21 cellular contexts compared by ENCODE assay signal in the genomic region with DNA sequence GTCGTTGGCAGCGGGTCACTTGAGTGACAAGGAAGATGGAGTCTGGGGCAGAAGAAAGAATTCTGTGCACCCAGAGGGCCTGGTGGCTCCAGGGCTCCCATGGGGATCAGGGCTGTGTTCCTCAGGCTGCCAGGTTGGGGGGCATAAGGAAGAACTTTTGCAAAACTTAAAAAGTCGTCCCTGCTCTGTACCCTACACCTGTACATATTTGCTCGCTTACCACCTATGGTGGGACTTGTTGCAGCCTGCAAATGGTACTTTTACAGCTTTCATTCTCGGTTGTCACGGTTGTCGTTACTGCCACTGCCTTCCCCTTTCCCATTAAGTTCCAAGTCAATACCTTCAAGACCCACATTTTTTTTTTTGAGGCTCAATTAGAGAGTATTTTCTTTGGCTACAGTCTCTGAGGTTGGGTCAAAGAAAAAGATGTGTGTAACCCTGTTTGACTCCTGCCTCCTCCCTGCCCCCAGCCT. TPM values are rescaled to one million over a fixed set of nuclear protein-coding genes. Genes with fewer than 3 reads are reported as not detected.
DNase-seq lines count a peak whose midpoint lies in the region; ATAC-seq and TF ChIP-seq lines count a peak whose summit lies in the region.
"Had no signal": no experiment of that assay in that cellular context is flagged by ENCODE, and none has a peak within 500 bp of the region (broad histone marks: within the 10 kb centered on the region; RNA-seq: fewer than 3 reads in every experiment).

No MANE protein-coding gene starts in this region.

- peak overlapping the region; percentile 93 for H3K27ac ChIP-seq in ovary
- H3K27ac ChIP-seq in naive thymus-derived CD4-positive, alpha-beta T cell (ENCODE audit: low read depth, low read length) = no peak overlapping the region
- no peak overlapping the region for H3K27ac ChIP-seq in SK-N-SH (ENCODE audit: low read depth in 2 of 2, low read length in 1 of 2)
- H3K27ac ChIP-seq: ascending aorta, coronary artery, right atrium auricular region, RWPE1 had no signal

- peaks cover 13% of the 10 kb centered on the region for H3K4me1 Mint-ChIP-seq in activated T-cell treated with anti-CD3 and anti-CD28 coated beads, Interleukin-2, amount 50 U/mL, for 24 hours (ENCODE audit: low read depth)
- peaks cover 69% of the 10 kb centered on the region for H3K4me1 Mint-ChIP-seq in brain
- H3K4me1 Mint-ChIP-seq in naive thymus-derived CD4-positive, alpha-beta T cell = peaks cover 6 to 18% (median 13%) of the 10 kb centered on the region in 7 donors

- H3K9me3 ChIP-seq in ovary = peaks cover 0 to 3% of the 10 kb centered on the region in 2 donors
- H3K9me3 ChIP-seq in naive thymus-derived CD4-positive, alpha-beta T cell (ENCODE audit: control insufficient read depth in 2 of 3, low read length in 3 of 3) = no peaks in the 10 kb centered on the region
- no peaks in the 10 kb centered on the region for H3K9me3 ChIP-seq in SK-N-SH
- H3K9me3 ChIP-seq: ascending aorta, right atrium auricular region had no signal

- H3K27me3 ChIP-seq in H7 (ENCODE audit: control insufficient read depth, insufficient read depth, low read length) (peaks cover 99% of the 10 kb centered on the region), ovary (no peaks in the 10 kb centered on the region), SK-N-SH (ENCODE audit: insufficient read depth) (peaks cover 12% of the 10 kb centered on the region; the same call in 1 of the 2 replicates)
- H3K27me3 ChIP-seq in naive thymus-derived CD4-positive, alpha-beta T cell (ENCODE audit: control insufficient read depth in 2 of 2, insufficient read depth in 2 of 2, low read length in 2 of 2) = peaks cover 0 to 4% of the 10 kb centered on the region in 2 donors

- peaks cover 80% of the 10 kb centered on the region for H3K27me3 Mint-ChIP-seq in activated T-cell treated with anti-CD3 and anti-CD28 coated beads, Interleukin-2, amount 50 U/mL, for 24 hours
- peaks cover 70% of the 10 kb centered on the region for H3K27me3 Mint-ChIP-seq in brain
- peaks cover 20 to 73% (median 45%) of the 10 kb centered on the region in 5 donors for H3K27me3 Mint-ChIP-seq in naive thymus-derived CD4-positive, alpha-beta T cell

- TF ChIP-seq CTCF in brain (conservative IDR thresholded peaks at IDR 0.05) (no peak), ovary (IDR thresholded peaks at IDR 0.05) (no peak), SK-N-SH (IDR thresholded peaks at IDR 0.05) (no peak)

- H3K36me3 ChIP-seq in H7 (replicated peaks; ENCODE audit: control insufficient read depth, insufficient read depth, low read length) (no peaks in the 10 kb centered on the region), ovary (no peaks in the 10 kb centered on the region), SK-N-SH (replicated peaks in 1 of 2; ENCODE audit: control insufficient read depth in 1 of 2, insufficient read depth in 2 of 2, low read length in 1 of 2) (no peaks in the 10 kb centered on the region)
- H3K36me3 ChIP-seq in naive thymus-derived CD4-positive, alpha-beta T cell (ENCODE audit: control insufficient read depth in 2 of 3, insufficient read depth in 3 of 3, low read length in 3 of 3) = no peaks in the 10 kb centered on the region
- H3K36me3 ChIP-seq: ascending aorta, right atrium auricular region had no signal

- H2AFZ ChIP-seq in SK-N-SH (ENCODE audit: low read depth) = no peak overlapping the region

- H3K4me2 ChIP-seq in SK-N-SH = no peak overlapping the region

- no peak overlapping the region; the same call in 1 of the 2 replicates for H3K4me3 ChIP-seq in H7 (ENCODE audit: insufficient read depth, low read depth, low read length)
- H3K4me3 ChIP-seq in ovary = peak overlapping the region; percentile 10
- H3K4me3 ChIP-seq in naive thymus-derived CD4-positive, alpha-beta T cell (ENCODE audit: low read length) = no peak overlapping the region
- H3K4me3 ChIP-seq in SK-N-SH (ENCODE audit: low read depth in 2 of 2, low read length in 1 of 2) = no peak overlapping the region
- H3K4me3 ChIP-seq: ascending aorta, right atrium auricular region had no signal

- H3K9ac ChIP-seq in SK-N-SH = no peak overlapping the region

- intact Hi-C loops in ovary (cut with DNase I) = loop anchor here in 2 of 4 donors (10.0 kb wide), 2 partner anchors 132 to 162 kb away; no protein-coding TSS in a partner anchor
- intact Hi-C loops in naive thymus-derived CD4-positive, alpha-beta T cell (cut with micrococcal nuclease) = loop anchor here in 1 of 2 donors (2.0 to 5.0 kb wide), 2 partner anchors 14 to 169 kb away; no protein-coding TSS in a partner anchor
- intact Hi-C loops in posterior vena cava (cut with DNase I) = no loop called here

- POLR2A ChIA-PET in naive thymus-derived CD4-positive, alpha-beta T cell (lab: Charles Lee) = no interaction called here
- POLR2A ChIA-PET in SK-N-SH (lab: Yijun Ruan, JAX) = no interaction called here

- no peaks in the 10 kb centered on the region for H3F3A ChIP-seq in SK-N-SH (replicated peaks; ENCODE audit: insufficient read depth)

- ATAC-seq in naive thymus-derived CD4-positive, alpha-beta T cell = no peak
- ATAC-seq: CD8-positive, alpha-beta T cell had no signal

- H3K27ac Mint-ChIP-seq in activated T-cell treated with anti-CD3 and anti-CD28 coated beads, Interleukin-2, amount 50 U/mL, for 24 hours = peak overlapping the region; percentile 40
- H3K27ac Mint-ChIP-seq in brain = peak overlapping the region; percentile 24 to 98 (median 89)
- peak overlapping the region in 1 of 9 donors; percentile 52 for H3K27ac Mint-ChIP-seq in naive thymus-derived CD4-positive, alpha-beta T cell
- H3K27ac Mint-ChIP-seq: CD8-positive, alpha-beta T cell; mesothelial cell of epicardium had no signal

- no peak for TF ChIP-seq EP300 in ovary (IDR thresholded peaks at IDR 0.05)
- no peak for TF ChIP-seq EP300 in SK-N-SH (IDR thresholded peaks at IDR 0.05; ENCODE audit: borderline replicate concordance in 1 of 2, low read depth in 1 of 2, low read length in 1 of 2)

- no peak for DNase-seq in activated T-cell treated with anti-CD3 and anti-CD28 coated beads, Interleukin-2, amount 50 U/mL, for 24 hours
- no peak for DNase-seq in activated T-cell treated with anti-CD3 and anti-CD28 coated beads, Interleukin-2, amount 50 U/mL, for 48 hours
- DNase-seq in H7 (peak; percentile 57), ovary (no peak), SK-N-SH (no peak), posterior vena cava (ENCODE audit: low spot score) (no peak)
- no peak for DNase-seq in naive thymus-derived CD4-positive, alpha-beta T cell
- DNase-seq: activated CD4-positive, alpha-beta T cell treated with anti-CD3 and anti-CD28 coated beads for 48 hours; CD8-positive, alpha-beta T cell; DMS79; NCI-H1694; stimulated activated naive CD4-positive, alpha-beta T cell had no signal

- no peaks in the 10 kb centered on the region for H3K79me2 ChIP-seq in SK-N-SH (ENCODE audit: insufficient read depth)

- H3K4me3 Mint-ChIP-seq in activated T-cell treated with anti-CD3 and anti-CD28 coated beads, Interleukin-2, amount 50 U/mL, for 24 hours = no peak overlapping the region
- peak overlapping the region; percentile 49 to 85 (median 78) for H3K4me3 Mint-ChIP-seq in brain
- peak overlapping the region in 5 of 10 donors; percentile 3 to 58 (median 29) for H3K4me3 Mint-ChIP-seq in naive thymus-derived CD4-positive, alpha-beta T cell
- H3K4me3 Mint-ChIP-seq: CD8-positive, alpha-beta T cell had no signal

- no peaks in the 10 kb centered on the region for H4K20me1 ChIP-seq in SK-N-SH (ENCODE audit: insufficient read depth)

- no peak for TF ChIP-seq RAD21 in SK-N-SH (IDR thresholded peaks at IDR 0.05; ENCODE audit: low read length)

- CTCF ChIA-PET in naive thymus-derived CD4-positive, alpha-beta T cell (lab: Charles Lee) = no interaction called here
- CTCF ChIA-PET in SK-N-SH (lab: Yijun Ruan, JAX) = interaction anchor here (0.7 kb wide), 1 partner anchor 13 kb away, joined by 3 read pairs; no protein-coding TSS in a partner anchor

- WGBS in ovary, 3 donors = 21 to 34% (median 29%) methylated on average over 7 of the region's 7 CpGs
- 40% methylated on average over 7 of the region's 7 CpGs for WGBS in SK-N-SH (ENCODE audit: low lambda C conversion rate)

- no peak for TF ChIP-seq POLR2A in ovary (IDR thresholded peaks at IDR 0.05)

- H3K36me3 Mint-ChIP-seq in activated T-cell treated with anti-CD3 and anti-CD28 coated beads, Interleukin-2, amount 50 U/mL, for 24 hours (ENCODE audit: low read depth) = no peaks in the 10 kb centered on the region
- H3K36me3 Mint-ChIP-seq in brain = peaks cover 29% of the 10 kb centered on the region
- peaks cover 0 to 2% (median 0%) of the 10 kb centered on the region in 5 donors for H3K36me3 Mint-ChIP-seq in naive thymus-derived CD4-positive, alpha-beta T cell
- H3K36me3 Mint-ChIP-seq: CD8-positive, alpha-beta T cell had no signal

- H3K4me1 ChIP-seq in ovary (ENCODE audit: insufficient read depth) = no peaks in the 10 kb centered on the region
- no peaks in the 10 kb centered on the region for H3K4me1 ChIP-seq in naive thymus-derived CD4-positive, alpha-beta T cell (ENCODE audit: control insufficient read depth in 2 of 2, insufficient read depth in 2 of 2, low read length in 2 of 2)
- H3K4me1 ChIP-seq in SK-N-SH (ENCODE audit: control insufficient read depth in 1 of 2, insufficient read depth in 2 of 2, low read depth in 1 of 2, low read length in 1 of 2) = peaks cover 0 to 10% of the 10 kb centered on the region in 2 experiments; a peak in 2 of 4 replicates

- no peaks in the 10 kb centered on the region for H3K9me3 Mint-ChIP-seq in activated T-cell treated with anti-CD3 and anti-CD28 coated beads, Interleukin-2, amount 50 U/mL, for 24 hours
- H3K9me3 Mint-ChIP-seq in brain = peaks cover 0 to 6% (median 0%) of the 10 kb centered on the region in 5 experiments
- peaks cover 0 to 5% (median 0%) of the 10 kb centered on the region in 11 donors for H3K9me3 Mint-ChIP-seq in naive thymus-derived CD4-positive, alpha-beta T cell
- H3K9me3 Mint-ChIP-seq: CD8-positive, alpha-beta T cell; mesothelial cell of epicardium had no signal

- no peaks in the 10 kb centered on the region for H3K9me2 ChIP-seq in SK-N-SH

TF ChIP-seq in SK-N-SH, 30 proteins besides CTCF, POLR2A, EP300 and RAD21 (continues in another document):
- TF ChIP-seq SMC3 (IDR thresholded peaks at IDR 0.05; ENCODE audit: low read depth, low read length) = no peak
- no peak for TF ChIP-seq RFX5 (IDR thresholded peaks at IDR 0.05; ENCODE audit: low read length)
- no peak for TF ChIP-seq MAX (IDR thresholded peaks at IDR 0.05; ENCODE audit: low read depth)
- TF ChIP-seq RXRA (IDR thresholded peaks at IDR 0.05; ENCODE audit: borderline replicate concordance, low read depth) = no peak

RNA-seq across cellular contexts. Expression of gene ARX, which starts 9.1 kb away (rescaled TPM):
- not detected in 2 replicates for total RNA-seq in H7 (2014; rRNA removed; shearing (Covaris generic))
- 1.6 TPM for polyA plus RNA-seq in brain (ENCODE audit: insufficient read depth, low read depth, low replicate concordance)
- total RNA-seq in ovary = 100 to 1,000 TPM in 3 of 7 donors, 10 to 100 TPM in 4; 23.9 to 152 (median 91.5) TPM
- 10 to 100 TPM; 21.8 to 78.0 TPM for polyA plus RNA-seq in ovary
- not detected for total RNA-seq in naive thymus-derived CD4-positive, alpha-beta T cell
- polyA plus RNA-seq in naive thymus-derived CD4-positive, alpha-beta T cell = not detected
- polyA plus RNA-seq in SK-N-SH (2012; rRNA removed) = not detected in 2 replicates
- polyA plus RNA-seq in SK-N-SH (2012; cell fraction: cytosol; rRNA removed) = not detected in 2 replicates
- not detected in 2 replicates for polyA plus RNA-seq in SK-N-SH (2012; cell fraction: nucleus; rRNA removed)
- not detected for total RNA-seq in posterior vena cava
- total RNA-seq: ascending aorta; CD8-positive, alpha-beta T cell; fibroblast of villous mesenchyme; MCF 10A; mesothelial cell of epicardium; right atrium auricular region; ureter had no signal

Comparison
In these comparisons a context has a peak if more than half of its experiments do, and no peak if none do; other contexts are left out.
1. H3K27ac ChIP-seq: peak in ovary (2 of 2); none in naive thymus-derived CD4-positive, alpha-beta T cell (single experiment) and SK-N-SH (0 of 2).
2. RNA of gene ARX, which starts 9.1 kb away (total RNA-seq): 23.9 to 152 TPM in ovary; not detected in posterior vena cava, not detected in H7 and not detected in naive thymus-derived CD4-positive, alpha-beta T cell; every median in the first group is over 10 times any median in the second.